In genomic region chr16:58001781-58002410, GRCh38 we compare ENCODE assay signal across 1 cellular context.
TF ChIP-seq lines count a peak whose summit lies in the region.

No MANE protein-coding gene starts in this region.

TF ChIP-seq in WTC11, 78 proteins besides CTCF, POLR2A, EP300 and RAD21 (continued from another document):
- no peak for TF ChIP-seq ATF6 (CRISPR knock-in tag; IDR thresholded peaks at IDR 0.05)
- no peak for TF ChIP-seq ZNF416 (CRISPR knock-in tag; IDR thresholded peaks at IDR 0.05)
- TF ChIP-seq, protein P1, sequence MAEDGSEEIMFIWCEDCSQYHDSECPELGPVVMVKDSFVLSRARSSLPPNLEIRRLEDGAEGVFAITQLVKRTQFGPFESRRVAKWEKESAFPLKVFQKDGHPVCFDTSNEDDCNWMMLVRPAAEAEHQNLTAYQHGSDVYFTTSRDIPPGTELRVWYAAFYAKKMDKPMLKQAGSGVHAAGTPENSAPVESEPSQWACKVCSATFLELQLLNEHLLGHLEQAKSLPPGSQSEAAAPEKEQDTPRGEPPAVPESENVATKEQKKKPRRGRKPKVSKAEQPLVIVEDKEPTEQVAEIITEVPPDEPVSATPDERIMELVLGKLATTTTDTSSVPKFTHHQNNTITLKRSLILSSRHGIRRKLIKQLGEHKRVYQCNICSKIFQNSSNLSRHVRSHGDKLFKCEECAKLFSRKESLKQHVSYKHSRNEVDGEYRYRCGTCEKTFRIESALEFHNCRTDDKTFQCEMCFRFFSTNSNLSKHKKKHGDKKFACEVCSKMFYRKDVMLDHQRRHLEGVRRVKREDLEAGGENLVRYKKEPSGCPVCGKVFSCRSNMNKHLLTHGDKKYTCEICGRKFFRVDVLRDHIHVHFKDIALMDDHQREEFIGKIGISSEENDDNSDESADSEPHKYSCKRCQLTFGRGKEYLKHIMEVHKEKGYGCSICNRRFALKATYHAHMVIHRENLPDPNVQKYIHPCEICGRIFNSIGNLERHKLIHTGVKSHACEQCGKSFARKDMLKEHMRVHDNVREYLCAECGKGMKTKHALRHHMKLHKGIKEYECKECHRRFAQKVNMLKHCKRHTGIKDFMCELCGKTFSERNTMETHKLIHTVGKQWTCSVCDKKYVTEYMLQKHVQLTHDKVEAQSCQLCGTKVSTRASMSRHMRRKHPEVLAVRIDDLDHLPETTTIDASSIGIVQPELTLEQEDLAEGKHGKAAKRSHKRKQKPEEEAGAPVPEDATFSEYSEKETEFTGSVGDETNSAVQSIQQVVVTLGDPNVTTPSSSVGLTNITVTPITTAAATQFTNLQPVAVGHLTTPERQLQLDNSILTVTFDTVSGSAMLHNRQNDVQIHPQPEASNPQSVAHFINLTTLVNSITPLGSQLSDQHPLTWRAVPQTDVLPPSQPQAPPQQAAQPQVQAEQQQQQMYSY (CRISPR knock-in tag; IDR thresholded peaks at IDR 0.05), result no peak
- TF ChIP-seq, protein P2, sequence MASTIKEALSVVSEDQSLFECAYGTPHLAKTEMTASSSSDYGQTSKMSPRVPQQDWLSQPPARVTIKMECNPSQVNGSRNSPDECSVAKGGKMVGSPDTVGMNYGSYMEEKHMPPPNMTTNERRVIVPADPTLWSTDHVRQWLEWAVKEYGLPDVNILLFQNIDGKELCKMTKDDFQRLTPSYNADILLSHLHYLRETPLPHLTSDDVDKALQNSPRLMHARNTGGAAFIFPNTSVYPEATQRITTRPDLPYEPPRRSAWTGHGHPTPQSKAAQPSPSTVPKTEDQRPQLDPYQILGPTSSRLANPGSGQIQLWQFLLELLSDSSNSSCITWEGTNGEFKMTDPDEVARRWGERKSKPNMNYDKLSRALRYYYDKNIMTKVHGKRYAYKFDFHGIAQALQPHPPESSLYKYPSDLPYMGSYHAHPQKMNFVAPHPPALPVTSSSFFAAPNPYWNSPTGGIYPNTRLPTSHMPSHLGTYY (CRISPR knock-in tag; IDR thresholded peaks at IDR 0.05), result no peak
TF ChIP-seq in WTC11: peak in this region for 0.
